Comparison of ENCODE assay signal across 27 cellular contexts in the genomic region with DNA sequence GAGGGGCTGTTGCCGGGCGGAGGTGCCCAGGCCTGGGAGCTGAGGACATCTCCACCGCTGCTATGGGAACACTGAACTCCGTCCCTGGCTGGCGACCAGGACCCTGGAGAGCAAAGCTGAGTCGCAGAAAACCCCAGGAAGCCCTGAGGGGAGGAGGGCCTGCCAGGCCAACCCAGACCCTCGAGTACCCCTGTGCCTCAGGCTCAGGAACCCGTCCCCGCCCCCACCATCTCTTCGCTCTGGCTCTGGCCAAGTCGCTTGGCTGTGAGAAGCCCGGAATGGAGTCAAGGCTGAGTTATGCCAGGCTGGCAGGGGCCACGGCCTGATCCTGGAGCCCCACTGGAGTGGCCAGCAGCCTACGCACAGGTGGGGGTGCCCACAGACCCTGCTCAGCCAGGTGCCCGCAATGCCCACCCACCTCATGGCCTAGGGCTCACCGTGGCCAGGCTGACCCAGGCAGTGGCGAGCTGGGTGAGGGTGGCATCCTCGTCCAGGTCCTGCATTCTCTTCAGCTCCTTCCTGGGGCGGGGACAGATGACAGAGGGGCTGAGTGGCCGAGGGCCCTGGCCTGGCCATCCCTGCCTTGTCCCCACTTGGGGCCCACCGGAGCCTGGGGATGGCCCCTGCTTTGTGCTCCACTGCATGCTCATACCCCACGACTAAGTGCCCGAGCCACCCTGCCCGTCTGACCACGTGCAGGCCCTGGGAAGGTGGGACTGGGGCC. TPM values are rescaled to one million over a fixed set of nuclear protein-coding genes. Genes with fewer than 3 reads are reported as not detected.
DNase-seq lines count a peak whose midpoint lies in the region; ATAC-seq and FAIRE-seq lines count a peak whose summit lies in the region.
"Had no signal": no experiment of that assay in that cellular context is flagged by ENCODE, and none has a peak within 500 bp of the region (broad histone marks: within the 10 kb centered on the region; RNA-seq: fewer than 3 reads in every experiment).

No MANE protein-coding gene starts in this region.

- in situ Hi-C loops in KBM-7 (cut with MboI; ENCODE audit: low pct_unique_long_range_greater_than_20kb, low sequenced_read_pairs), result no loop called here

- no peak overlapping the region for H3K23ac ChIP-seq in neuronal stem cell (ENCODE audit: low read depth, low read length, poor library complexity)

- no peak for FAIRE-seq in urothelium cell line (lab: Jason Lieb, UNC)
- FAIRE-seq: small intestine had no signal

- no CpG with 5 or more reads among the region's 25 CpGs for WGBS in neuronal stem cell (ENCODE audit: extremely low coverage in 2 of 2, insufficient read length in 2 of 2, insufficient replicate concordance in 1 of 2), 2 donors

- no peak overlapping the region for H2BK15ac ChIP-seq in neuronal stem cell (ENCODE audit: low read length)

- H3K4me1 ChIP-seq in neuronal stem cell (ENCODE audit: control insufficient read depth in 2 of 2, insufficient read depth in 1 of 2, low read depth in 1 of 2, low read length in 2 of 2), result no peaks in the 10 kb centered on the region
- H3K4me1 ChIP-seq: colonic mucosa, heart left ventricle, stomach, transverse colon had no signal

- ATAC-seq in GM18511 (IDR thresholded peaks at IDR 0.05; ENCODE audit: unreplicated experiment), result no peak
- ATAC-seq: activated CD8-positive, alpha-beta memory T cell treated with anti-CD3 and anti-CD28 coated beads, Interleukin-2, amount 10 ng/mL, durations not matched to agents 7 days and 5 days; activated T-cell treated with anti-CD3 and anti-CD28 coated beads, Interleukin-2, amount 50 U/mL, for 72 hours; heart left ventricle; left colon; T-cell had no signal

- peaks cover 7% of the 10 kb centered on the region for H3K79me1 ChIP-seq in neuronal stem cell (ENCODE audit: low read depth, low read length)

- H3K18ac ChIP-seq in neuronal stem cell (ENCODE audit: low read length), result no peak overlapping the region

- no peak overlapping the region for H3K4ac ChIP-seq in neuronal stem cell (ENCODE audit: low read length)

- no peak overlapping the region for H4K91ac ChIP-seq in neuronal stem cell (ENCODE audit: low read depth, low read length, poor library complexity)

- H3K9me3 ChIP-seq in neuronal stem cell (replicated peaks in 1 of 2; ENCODE audit: control insufficient read depth in 2 of 2, insufficient read depth in 1 of 2, low read depth in 1 of 2, low read length in 2 of 2), result peaks cover 0 to 6% of the 10 kb centered on the region in 2 donors
- H3K9me3 ChIP-seq: colonic mucosa, heart left ventricle, MG63, stomach, transverse colon had no signal

- H3K27me3 ChIP-seq in neuronal stem cell (ENCODE audit: control insufficient read depth in 3 of 3, insufficient read depth in 3 of 3, low read depth in 1 of 3, low read length in 3 of 3), result no peaks in the 10 kb centered on the region
- H3K27me3 ChIP-seq: brain microvascular endothelial cell, colonic mucosa, heart left ventricle, MG63, stomach, transverse colon had no signal

- H3K9ac ChIP-seq in neuronal stem cell (ENCODE audit: low read depth, low read length, poor library complexity), result no peak overlapping the region
- H3K9ac ChIP-seq: GM23248 had no signal

- peaks cover 33 to 82% of the 10 kb centered on the region in 2 donors for H3K36me3 ChIP-seq in neuronal stem cell (replicated peaks in 1 of 2; ENCODE audit: control insufficient read depth in 2 of 2, insufficient read depth in 2 of 2, low read length in 2 of 2)

- no peak overlapping the region for H2BK120ac ChIP-seq in neuronal stem cell (ENCODE audit: low read depth, low read length)

- H2AK5ac ChIP-seq in neuronal stem cell (ENCODE audit: low read depth, low read length), result no peak overlapping the region

- no peak overlapping the region for H2BK12ac ChIP-seq in neuronal stem cell (ENCODE audit: low read length)

- no peak overlapping the region for H4K8ac ChIP-seq in neuronal stem cell (ENCODE audit: low read depth, low read length)

- no peak overlapping the region for H2AFZ ChIP-seq in neuronal stem cell (ENCODE audit: low read length)
- H2AFZ ChIP-seq: GM23248 had no signal

- DNase-seq in amygdala (lab: John Stamatoyannopoulos, UW), result peak in 47 of 56 donors; percentile 16 to 86 (median 57)
- peak; percentile 36 to 40 for DNase-seq in hippocampal formation (lab: John Stamatoyannopoulos, UW)
- no peak for DNase-seq in neuronal stem cell (ENCODE audit: low spot score)
- DNase-seq in T1000 (lab: John Stamatoyannopoulos, UW), result no peak
- DNase-seq in KBM-7, result no peak
- no peak for DNase-seq in urothelium cell line (ENCODE audit: low spot score)
- DNase-seq: activated CD4-positive, CD25-positive, alpha-beta regulatory T cell; activated CD8-positive, alpha-beta memory T cell treated with anti-CD3 and anti-CD28 coated beads, Interleukin-2, amount 10 ng/mL, durations not matched to agents 7 days and 5 days; activated naive CD4-positive, alpha-beta T cell; activated T-cell treated with anti-CD3 and anti-CD28 coated beads, Interleukin-2, amount 50 U/mL, for 72 hours; brain microvascular endothelial cell; colonic mucosa; GM23248; heart left ventricle; HFFc6; left colon; mesenchymal stem cell; MG63; NCI-H2029 treated with DMSO at 0.1 percent for 48 hours; NCI-H2227 treated with DMSO at 0.1 percent for 48 hours; NCI-H748 treated with DMSO at 0.1 percent for 48 hours; small intestine; stimulated activated CD4-positive, alpha-beta T cell treated with anti-CD3 and anti-CD28 coated beads, Interleukin-1b, Interleukin-23, amount 100 ng/mL, for 48 hours; stomach; T-cell; transverse colon had no signal

- peak overlapping the region; percentile 39 for H2BK5ac ChIP-seq in neuronal stem cell (ENCODE audit: low read length)

- no peak overlapping the region for H3K4me2 ChIP-seq in neuronal stem cell (ENCODE audit: insufficient read depth, low read length, poor library complexity, severe bottlenecking)

- no peak overlapping the region for H3K27ac ChIP-seq in neuronal stem cell (replicated peaks; ENCODE audit: low read length)
- H3K27ac ChIP-seq: brain microvascular endothelial cell, colonic mucosa, GM23248, heart left ventricle, stomach, transverse colon had no signal

- H3K4me3 ChIP-seq in neuronal stem cell (ENCODE audit: low read length in 2 of 2), result no peak overlapping the region
- H3K4me3 ChIP-seq: colonic mucosa, GM23248, heart left ventricle, MG63, stomach, transverse colon had no signal

- H3K14ac ChIP-seq in neuronal stem cell (ENCODE audit: low read length), result no peak overlapping the region

RNA-seq across cellular contexts. Expression of gene CERS1, which starts 8.5 kb away (rescaled TPM):
- 17.4 TPM for polyA plus RNA-seq in neuronal stem cell (2013, experiment 1 of 2)
- 17.0 TPM for polyA plus RNA-seq in neuronal stem cell (2013, experiment 2 of 2)

RNA-seq across cellular contexts. Expression of gene COPE, which starts 14.7 kb away (rescaled TPM):
- polyA plus RNA-seq in neuronal stem cell (2013, experiment 1 of 2), result 152 TPM
- 153 TPM for polyA plus RNA-seq in neuronal stem cell (2013, experiment 2 of 2)

RNA-seq across cellular contexts. Expression of gene DDX49, which starts 15.0 kb away (rescaled TPM):
- 11.8 TPM for polyA plus RNA-seq in neuronal stem cell (2013, experiment 1 of 2)
- 10.4 TPM for polyA plus RNA-seq in neuronal stem cell (2013, experiment 2 of 2)

RNA-seq across cellular contexts. Expression of gene HOMER3, which starts 36.5 kb away (rescaled TPM):
- 58.3 TPM for polyA plus RNA-seq in neuronal stem cell (2013, experiment 1 of 2)
- 56.2 TPM for polyA plus RNA-seq in neuronal stem cell (2013, experiment 2 of 2)

Comparison
In these comparisons a context has a peak if more than half of its experiments do, and no peak if none do; other contexts are left out.
1. DNase-seq: peak in amygdala (47 of 56) and hippocampal formation (2 of 2); none in neuronal stem cell (single experiment), T1000 (single experiment), KBM-7 (single experiment) and urothelium cell line (single experiment).